25 cellular contexts compared by ENCODE assay signal in the genomic region with DNA sequence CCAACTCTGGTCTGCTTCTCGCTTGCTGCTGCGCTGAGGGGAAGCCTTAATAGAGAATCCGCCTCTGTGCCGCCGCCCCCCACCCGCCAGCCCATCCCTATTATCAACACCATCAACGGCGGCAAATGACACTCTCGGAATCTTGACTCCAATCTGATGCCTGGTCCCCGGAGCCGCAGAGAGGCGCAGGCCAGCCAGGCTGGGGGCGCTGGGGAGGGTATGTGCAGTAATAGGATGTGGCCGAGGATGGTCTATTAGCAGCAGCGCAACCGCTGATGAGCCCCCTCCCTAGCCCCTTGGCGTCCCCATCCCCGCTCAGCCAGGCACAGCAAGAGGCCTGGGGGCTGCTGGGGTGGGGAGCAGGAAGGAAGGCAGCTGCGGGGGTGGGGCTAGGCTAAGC. TPM values are rescaled to one million over a fixed set of nuclear protein-coding genes. Genes with fewer than 3 reads are reported as not detected.
"Had no signal": no experiment of that assay in that cellular context is flagged by ENCODE, and none has a peak within 500 bp of the region (broad histone marks: within the 10 kb centered on the region; RNA-seq: fewer than 3 reads in every experiment).

No MANE protein-coding gene starts in this region.

- H3K27ac ChIP-seq: HL-60, RWPE1, SJCRH30 had no signal

- H3K4me3 ChIP-seq: K562, SJCRH30 had no signal

- DNase-seq: MV-4-11, NCI-H1048, NCI-H1105, NCI-H1417, NCI-H1436 treated with DMSO at 0.1 percent for 48 hours, NCI-H1694, NCI-H187 treated with DMSO at 0.1 percent for 48 hours, NCI-H2029 treated with DMSO at 0.1 percent for 48 hours, NCI-H2171, NCI-H524 treated with DMSO at 0.1 percent for 48 hours, NCI-H69, NCI-H774, PC-3, SHP77 treated with DMSO at 0.1 percent for 48 hours, SJCRH30, SW 1271, T-cell had no signal

- H3K9me3 ChIP-seq: SJCRH30 had no signal

- H3K36me3 ChIP-seq: SJCRH30 had no signal

- ATAC-seq: K562, Panc1, PC-3, T-cell had no signal

- H3K4me1 ChIP-seq: SJCRH30 had no signal

RNA-seq across cellular contexts. Expression of gene DMBX1, which starts 15.1 kb away (rescaled TPM):
- total RNA-seq: LHCN-M2, MCF 10A, NCI-H460, SJCRH30, T-cell had no signal
- polyA plus RNA-seq: IgD-negative memory B cell had no signal
